ENCODE assay signal across 8 cellular contexts in the genomic region with DNA sequence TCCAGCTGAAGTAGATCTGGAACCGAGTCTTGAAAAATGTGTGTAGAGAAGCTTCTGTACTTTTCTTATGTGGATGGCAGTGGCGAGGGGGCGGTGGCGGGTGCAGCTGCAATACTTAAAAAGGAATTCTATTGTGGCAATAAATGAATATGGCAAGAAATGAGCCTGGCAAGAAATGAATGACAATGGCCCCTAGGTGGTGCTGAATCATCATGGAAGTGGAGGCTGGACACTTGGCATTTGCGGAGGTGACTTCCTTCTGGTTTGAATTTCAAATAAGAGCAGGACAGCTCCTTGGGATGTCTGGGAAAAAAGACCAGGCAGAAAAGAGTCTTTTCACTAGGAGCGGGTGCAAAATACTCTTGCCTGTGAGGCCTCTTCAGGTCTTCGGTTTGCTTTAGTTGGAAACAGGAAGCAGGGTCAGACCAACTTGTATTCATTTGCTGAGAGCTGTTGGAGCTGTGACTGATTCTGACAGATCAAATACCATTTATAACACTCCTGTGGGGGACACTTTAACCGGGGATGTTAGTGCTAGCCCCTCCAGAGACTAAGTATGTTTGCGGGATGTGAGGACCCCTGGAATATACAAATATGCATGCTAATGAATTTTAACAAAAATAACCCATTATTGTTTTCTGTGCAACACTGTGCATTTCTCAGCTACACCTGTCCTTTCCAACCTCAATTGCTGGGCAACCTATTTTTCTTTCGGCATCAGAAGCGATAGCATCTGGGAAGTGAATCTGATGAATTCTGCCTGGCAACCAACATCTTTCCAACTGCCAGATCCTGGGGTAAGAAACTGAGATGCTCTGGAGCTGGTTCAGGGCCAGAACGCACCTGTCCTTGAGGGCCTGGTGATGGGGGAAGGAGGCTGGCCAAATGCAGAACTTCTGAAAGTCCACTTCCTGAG. TPM values are rescaled to one million over a fixed set of nuclear protein-coding genes. Genes with fewer than 3 reads are reported as not detected.
DNase-seq lines count a peak whose midpoint lies in the region; ATAC-seq, FAIRE-seq and TF ChIP-seq lines count a peak whose summit lies in the region.

No MANE protein-coding gene starts in this region.

- H3K36me3 ChIP-seq in HCT116 (ENCODE audit: control insufficient read depth in 1 of 2, insufficient read depth in 2 of 2, low read length in 2 of 2) (no peaks in the 10 kb centered on the region), small intestine (ENCODE audit: control insufficient read depth in 2 of 2, insufficient read depth in 2 of 2, low read length in 2 of 2) (no peaks in the 10 kb centered on the region)

- DNase-seq in GM03348 (ENCODE audit: low spot score), result peak; percentile 78
- DNase-seq in HCT116 (ENCODE audit: low read depth, low spot score), result peak; percentile 47
- peak; percentile 7 for DNase-seq in NCI-H128 (lab: John Stamatoyannopoulos, UW; ENCODE audit: unreplicated experiment)
- peak in 3 of 5 donors; percentile 15 to 50 (median 17) for DNase-seq in T-helper 1 cell
- DNase-seq in iPS-NIHi11 (ENCODE audit: low spot score), result peak; percentile 61
- peak; percentile 85 for DNase-seq in small intestine
- no peak for DNase-seq in mesenteric fat pad (ENCODE audit: low spot score)

- peak overlapping the region; percentile 8; the same call in 1 of the 2 replicates for H3K4me2 ChIP-seq in HCT116 (ENCODE audit: low read length)

- H3K9me3 Mint-ChIP-seq in brain, result no peaks in the 10 kb centered on the region

- no peak for FAIRE-seq in small intestine (lab: Jason Lieb, UNC)

- H3K36me3 Mint-ChIP-seq in brain, result no peaks in the 10 kb centered on the region

- no peak overlapping the region for H3K27ac ChIP-seq in HCT116 (ENCODE audit: low read depth, low read length)
- H3K27ac ChIP-seq in small intestine (ENCODE audit: low read depth in 1 of 2, low read length in 1 of 2), result no peak overlapping the region

- H3K4me3 ChIP-seq in HCT116 (replicated peaks in 1 of 2; ENCODE audit: low read depth in 1 of 2, low read length in 2 of 2) (no peak overlapping the region), small intestine (ENCODE audit: low read depth in 1 of 2, low read length in 2 of 2) (no peak overlapping the region)

- peak overlapping the region; percentile 73 to 93 (median 82) for H3K27ac Mint-ChIP-seq in brain

- RAD21 ChIA-PET in HCT116 (lab: Charles Lee; ENCODE audit: low non-redundant PET in 1 of 2, low total read pairs in 2 of 2, uncharacterized antibody in 2 of 2, unreplicated experiment in 2 of 2), result interaction anchor here in 1 of 2 experiments (0.7 to 1.0 kb wide), 2 partner anchors 530 to 672 kb away, joined by 3 read pairs; no protein-coding TSS in a partner anchor

- CTCF ChIA-PET in HCT116 (lab: Charles Lee), result interaction anchor here (1.0 to 2.7 kb wide), 7 partner anchors 10 to 676 kb away, joined by 3 to 23 read pairs (median 7); partner anchors contain the start of genes FASTKD2 and MDH1B

- H3K4me1 ChIP-seq in HCT116 (ENCODE audit: control insufficient read depth in 1 of 2, insufficient read depth in 2 of 2, low read length in 2 of 2) (peaks cover 0 to 3% of the 10 kb centered on the region in 2 experiments; a peak in 1 of 4 replicates), small intestine (ENCODE audit: control insufficient read depth in 2 of 2, insufficient read depth in 1 of 2, low read depth in 1 of 2, low read length in 1 of 2) (no peaks in the 10 kb centered on the region)

- BruUV-seq in HCT116 (replicated peaks; lab: Mats Ljungman, UMichigan), result no TSS peak

- ATAC-seq in HCT116, result peak; percentile 88

- H4K20me1 ChIP-seq in HCT116 (ENCODE audit: insufficient read depth), result no peaks in the 10 kb centered on the region

- peak; percentile 92 for TF ChIP-seq RAD21 in HCT116 (IDR thresholded peaks at IDR 0.05; ENCODE audit: low read depth)

- H3K27me3 ChIP-seq in HCT116 (ENCODE audit: insufficient read depth, low read length) (no peaks in the 10 kb centered on the region), small intestine (ENCODE audit: control insufficient read depth in 2 of 2, insufficient read depth in 2 of 2, low read length in 2 of 2) (no peaks in the 10 kb centered on the region)

- no peaks in the 10 kb centered on the region for H3K79me2 ChIP-seq in HCT116 (ENCODE audit: insufficient read depth, low read length)

- TF ChIP-seq POLR2A in HCT116 (IDR thresholded peaks at IDR 0.05; ENCODE audit: borderline replicate concordance, extremely low read depth, insufficient read depth, insufficient read length), result no peak

- POLR2A ChIA-PET in HCT116 (lab: Charles Lee), result no interaction called here

- H3K4me1 Mint-ChIP-seq in brain, result peaks cover 40% of the 10 kb centered on the region

- H3K9me3 ChIP-seq in HCT116 (ENCODE audit: control insufficient read depth in 1 of 2, insufficient read depth in 1 of 2, low read depth in 1 of 2, low read length in 2 of 2), result no peaks in the 10 kb centered on the region
- no peaks in the 10 kb centered on the region for H3K9me3 ChIP-seq in small intestine (ENCODE audit: control insufficient read depth, low read depth)

- H3K4me3 Mint-ChIP-seq in brain, result peak overlapping the region; percentile 37 to 78 (median 60)

- H2AFZ ChIP-seq in HCT116 (ENCODE audit: low read depth, low read length, poor library complexity, severe bottlenecking), result no peak overlapping the region

- no peaks in the 10 kb centered on the region for H3K9me2 ChIP-seq in HCT116 (ENCODE audit: insufficient read depth)

- 32 to 42% (median 35%) methylated on average over 12 of the region's 12 CpGs for WGBS in small intestine, 3 donors

- H3K9ac ChIP-seq in HCT116 (ENCODE audit: low read length), result no peak overlapping the region

- peaks cover 3% of the 10 kb centered on the region for H3K27me3 Mint-ChIP-seq in brain

- TF ChIP-seq CTCF in HCT116 (IDR thresholded peaks at IDR 0.05 in 2 of 3, conservative IDR thresholded peaks at IDR 0.05 in 1 of 3; ENCODE audit: borderline replicate concordance in 1 of 3, insufficient read depth in 1 of 3, low read depth in 2 of 3, low read length in 2 of 3) (peak; percentile 64 to 77 (median 70)), brain (conservative IDR thresholded peaks at IDR 0.05) (peak; percentile 86 to 89)

- intact Hi-C loops in HCT116 (cut with micrococcal nuclease), result loop anchor here (1.0 to 10.0 kb wide), 3 partner anchors 180 to 924 kb away; no protein-coding TSS in a partner anchor

TF ChIP-seq in HCT116, 20 proteins besides CTCF, POLR2A, EP300 and RAD21:
- TF ChIP-seq SIN3A (IDR thresholded peaks at IDR 0.05; ENCODE audit: low read depth) (no peak), JUND (IDR thresholded peaks at IDR 0.05) (no peak), EZH2 (IDR thresholded peaks at IDR 0.05) (no peak), TCF7L2 (IDR thresholded peaks at IDR 0.05; ENCODE audit: borderline replicate concordance, extremely low read depth, insufficient read depth, insufficient read length) (no peak), YY1 (IDR thresholded peaks at IDR 0.05; ENCODE audit: extremely low read depth, insufficient replicate concordance, low read depth, low read length) (no peak), POLR2AphosphoS5 (IDR thresholded peaks at IDR 0.05; ENCODE audit: low read depth, low read length) (no peak), ZFX (IDR thresholded peaks at IDR 0.05) (no peak), EGR1 (IDR thresholded peaks at IDR 0.05; ENCODE audit: low read depth) (no peak), SP1 (IDR thresholded peaks at IDR 0.05; ENCODE audit: low read depth) (no peak)
- TF ChIP-seq, protein P1, sequence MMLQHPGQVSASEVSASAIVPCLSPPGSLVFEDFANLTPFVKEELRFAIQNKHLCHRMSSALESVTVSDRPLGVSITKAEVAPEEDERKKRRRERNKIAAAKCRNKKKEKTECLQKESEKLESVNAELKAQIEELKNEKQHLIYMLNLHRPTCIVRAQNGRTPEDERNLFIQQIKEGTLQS (IDR thresholded peaks at IDR 0.05), result no peak
- TF ChIP-seq, protein P2, sequence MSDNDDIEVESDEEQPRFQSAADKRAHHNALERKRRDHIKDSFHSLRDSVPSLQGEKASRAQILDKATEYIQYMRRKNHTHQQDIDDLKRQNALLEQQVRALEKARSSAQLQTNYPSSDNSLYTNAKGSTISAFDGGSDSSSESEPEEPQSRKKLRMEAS (IDR thresholded peaks at IDR 0.05), result no peak
- TF ChIP-seq, protein P3, sequence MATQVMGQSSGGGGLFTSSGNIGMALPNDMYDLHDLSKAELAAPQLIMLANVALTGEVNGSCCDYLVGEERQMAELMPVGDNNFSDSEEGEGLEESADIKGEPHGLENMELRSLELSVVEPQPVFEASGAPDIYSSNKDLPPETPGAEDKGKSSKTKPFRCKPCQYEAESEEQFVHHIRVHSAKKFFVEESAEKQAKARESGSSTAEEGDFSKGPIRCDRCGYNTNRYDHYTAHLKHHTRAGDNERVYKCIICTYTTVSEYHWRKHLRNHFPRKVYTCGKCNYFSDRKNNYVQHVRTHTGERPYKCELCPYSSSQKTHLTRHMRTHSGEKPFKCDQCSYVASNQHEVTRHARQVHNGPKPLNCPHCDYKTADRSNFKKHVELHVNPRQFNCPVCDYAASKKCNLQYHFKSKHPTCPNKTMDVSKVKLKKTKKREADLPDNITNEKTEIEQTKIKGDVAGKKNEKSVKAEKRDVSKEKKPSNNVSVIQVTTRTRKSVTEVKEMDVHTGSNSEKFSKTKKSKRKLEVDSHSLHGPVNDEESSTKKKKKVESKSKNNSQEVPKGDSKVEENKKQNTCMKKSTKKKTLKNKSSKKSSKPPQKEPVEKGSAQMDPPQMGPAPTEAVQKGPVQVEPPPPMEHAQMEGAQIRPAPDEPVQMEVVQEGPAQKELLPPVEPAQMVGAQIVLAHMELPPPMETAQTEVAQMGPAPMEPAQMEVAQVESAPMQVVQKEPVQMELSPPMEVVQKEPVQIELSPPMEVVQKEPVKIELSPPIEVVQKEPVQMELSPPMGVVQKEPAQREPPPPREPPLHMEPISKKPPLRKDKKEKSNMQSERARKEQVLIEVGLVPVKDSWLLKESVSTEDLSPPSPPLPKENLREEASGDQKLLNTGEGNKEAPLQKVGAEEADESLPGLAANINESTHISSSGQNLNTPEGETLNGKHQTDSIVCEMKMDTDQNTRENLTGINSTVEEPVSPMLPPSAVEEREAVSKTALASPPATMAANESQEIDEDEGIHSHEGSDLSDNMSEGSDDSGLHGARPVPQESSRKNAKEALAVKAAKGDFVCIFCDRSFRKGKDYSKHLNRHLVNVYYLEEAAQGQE (IDR thresholded peaks at IDR 0.05; ENCODE audit: low read depth), result no peak

RNA-seq across cellular contexts. Expression of gene FASTKD2, which starts 35.4 kb away (rescaled TPM):
- total RNA-seq in HCT116 (2021; ENCODE audit: unreplicated experiment) (24.4 TPM), mesenteric fat pad (19.9 TPM)
- 11.5 and 16.8 TPM in 2 replicates for polyA plus RNA-seq in HCT116 (2012)
- polyA plus RNA-seq in brain (ENCODE audit: insufficient read depth, low read depth, low replicate concordance) (7.0 TPM), small intestine (10 to 100 TPM in 1 of 3 donors, 1 to 10 TPM in 2; 6.5 to 20.1 (median 6.8) TPM)

RNA-seq across cellular contexts. Expression of gene MDH1B, which starts 35.6 kb away (rescaled TPM):
- total RNA-seq in HCT116 (2021; ENCODE audit: unreplicated experiment) (3.7 TPM), mesenteric fat pad (0.19 TPM)
- polyA plus RNA-seq in HCT116 (2012), result 1.4 and 2.4 TPM in 2 replicates
- polyA plus RNA-seq in brain (ENCODE audit: insufficient read depth, low read depth, low replicate concordance) (3.3 TPM), small intestine (under 1 TPM in 1 of 3 donors, not detected in 2; 0.31 TPM)
